9 cellular contexts compared by ENCODE assay signal in the genomic region with DNA sequence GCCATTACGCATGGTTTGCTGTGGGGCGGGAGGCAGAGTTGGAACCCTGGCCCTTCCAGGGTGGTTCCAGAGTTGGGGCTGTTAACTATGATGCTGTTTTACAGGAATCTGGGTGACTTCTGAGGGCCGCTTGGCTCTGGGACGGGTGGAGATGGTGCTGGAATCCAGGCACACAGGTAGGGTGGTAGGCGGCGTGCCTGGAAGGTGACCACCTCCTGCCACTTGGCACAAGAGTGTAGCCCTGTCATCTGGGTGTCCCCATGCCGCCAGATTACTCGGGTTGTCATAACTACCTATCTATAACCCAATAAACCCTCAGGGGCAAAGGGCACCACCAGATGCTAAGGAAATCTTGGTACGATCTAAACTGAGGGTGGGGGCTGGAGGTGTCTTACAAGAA. TPM values are rescaled to one million over a fixed set of nuclear protein-coding genes. Genes with fewer than 3 reads are reported as not detected.
DNase-seq lines count a peak whose midpoint lies in the region; ATAC-seq and TF ChIP-seq lines count a peak whose summit lies in the region.
"Had no signal": no experiment of that assay in that cellular context is flagged by ENCODE, and none has a peak within 500 bp of the region (broad histone marks: within the 10 kb centered on the region; RNA-seq: fewer than 3 reads in every experiment).

No MANE protein-coding gene starts in this region.

- no peaks in the 10 kb centered on the region for H3F3A ChIP-seq in Loucy (ENCODE audit: low read depth)

- H3K36me3 Mint-ChIP-seq in CD14-positive monocyte (peaks cover 25 to 34% of the 10 kb centered on the region in 2 donors), natural killer cell (no peaks in the 10 kb centered on the region)

- H3K4me2 ChIP-seq in Loucy (ENCODE audit: low read depth, low read length, poor library complexity, severe bottlenecking): peak overlapping the region; percentile 94

- no peak for TF ChIP-seq CTCF in CD14-positive monocyte (IDR thresholded peaks at IDR 0.05)
- no peak for TF ChIP-seq CTCF in Loucy (conservative IDR thresholded peaks at IDR 0.05; ENCODE audit: low read length)
- TF ChIP-seq CTCF in choroid plexus epithelial cell (conservative IDR thresholded peaks at IDR 0.05; ENCODE audit: low read depth, low read length): no peak
- TF ChIP-seq CTCF in natural killer cell (IDR thresholded peaks at IDR 0.05): no peak

- H3K4me3 ChIP-seq in Loucy (ENCODE audit: low read length, poor library complexity, severe bottlenecking) (peak overlapping the region; percentile 94), choroid plexus epithelial cell (ENCODE audit: low read depth, low read length) (peak overlapping the region; percentile 97)

- H3K9me3 ChIP-seq in Loucy (ENCODE audit: insufficient read depth, low read depth, low read length): no peaks in the 10 kb centered on the region

- H3K27me3 Mint-ChIP-seq in CD14-positive monocyte (ENCODE audit: low read depth in 3 of 3) (peaks cover 2 to 3% (median 3%) of the 10 kb centered on the region in 3 donors), natural killer cell (ENCODE audit: low read depth in 2 of 2) (no peaks in the 10 kb centered on the region)

- H2AFZ ChIP-seq in Loucy (ENCODE audit: low read length): no peak overlapping the region

- H3K4me3 Mint-ChIP-seq in CD14-positive monocyte (peak overlapping the region; percentile 87), natural killer cell (peak overlapping the region; percentile 91)

- H3K4me1 ChIP-seq in Loucy (ENCODE audit: insufficient read depth, low read length, poor library complexity, severe bottlenecking): peaks cover 34% of the 10 kb centered on the region

- H4K20me1 ChIP-seq in Loucy (ENCODE audit: insufficient read depth, low read length, poor library complexity, severe bottlenecking): peaks cover 11% of the 10 kb centered on the region

- H3K9me3 Mint-ChIP-seq in CD14-positive monocyte: peaks cover 0 to 4% (median 0%) of the 10 kb centered on the region in 7 donors
- no peaks in the 10 kb centered on the region for H3K9me3 Mint-ChIP-seq in natural killer cell

- no peak for ATAC-seq in natural killer cell

- no peaks in the 10 kb centered on the region for H3K9me2 ChIP-seq in Loucy (replicated peaks; ENCODE audit: low read depth, low read length)

- H3K36me3 ChIP-seq in Loucy (ENCODE audit: insufficient read depth, low read length): no peaks in the 10 kb centered on the region

- H3K27ac Mint-ChIP-seq in CD14-positive monocyte: peak overlapping the region in 4 of 7 donors; percentile 53 to 96 (median 72)
- peak overlapping the region; percentile 71 to 93 for H3K27ac Mint-ChIP-seq in natural killer cell

- H3K9ac ChIP-seq in Loucy (ENCODE audit: low read depth, low read length, poor library complexity, severe bottlenecking): peak overlapping the region; percentile 87

- no peaks in the 10 kb centered on the region for H3K27me3 ChIP-seq in Loucy (ENCODE audit: insufficient read depth, low read length, poor library complexity, severe bottlenecking)

- DNase-seq in CD14-positive monocyte (ENCODE audit: low spot score): no peak
- no peak for DNase-seq in choroid plexus epithelial cell (ENCODE audit: low read depth)
- no peak for DNase-seq in natural killer cell
- no peak for DNase-seq in NCI-H2081 (lab: John Stamatoyannopoulos, UW)
- DNase-seq in SKM-1 treated with dmso at 0.1 percent for 144 hours (lab: John Stamatoyannopoulos, UW; ENCODE audit: unreplicated experiment): no peak
- DNase-seq in stimulated activated CD4-positive, alpha-beta T cell treated with anti-CD3 and anti-CD28 coated beads, Interleukin-4, amount 100 ng/mL, for 1 hour: no peak
- DNase-seq in HuH-7.5 (ENCODE audit: low spot score): no peak
- DNase-seq: effector CD8-positive, alpha-beta T cell had no signal

- intact Hi-C loops in CD14-positive monocyte (cut with micrococcal nuclease) (loop anchor here in 1 of 2 donors (2.0 kb wide), 1 partner anchor 65 kb away; no protein-coding TSS in a partner anchor), natural killer cell (cut with micrococcal nuclease) (loop anchor here (5.0 kb wide), 1 partner anchor 64 kb away; the partner anchor contains the start of gene NAP1L4)

- peaks cover 42% of the 10 kb centered on the region for H3K4me1 Mint-ChIP-seq in CD14-positive monocyte
- peaks cover 41 to 46% of the 10 kb centered on the region in 2 donors for H3K4me1 Mint-ChIP-seq in natural killer cell

- H3K79me2 ChIP-seq in Loucy (ENCODE audit: insufficient read depth, low read length): peaks cover 48% of the 10 kb centered on the region

RNA-seq across cellular contexts. Expression of gene CARS1, which starts 1.3 kb away (rescaled TPM):
- 10 to 100 TPM; 30.9 to 35.7 TPM for polyA plus RNA-seq in CD14-positive monocyte
- 10 to 100 TPM; 47.9 to 51.3 (median 50.3) TPM for total RNA-seq in natural killer cell
